ENCODE assay signal across 1 cellular context in the genomic region with DNA sequence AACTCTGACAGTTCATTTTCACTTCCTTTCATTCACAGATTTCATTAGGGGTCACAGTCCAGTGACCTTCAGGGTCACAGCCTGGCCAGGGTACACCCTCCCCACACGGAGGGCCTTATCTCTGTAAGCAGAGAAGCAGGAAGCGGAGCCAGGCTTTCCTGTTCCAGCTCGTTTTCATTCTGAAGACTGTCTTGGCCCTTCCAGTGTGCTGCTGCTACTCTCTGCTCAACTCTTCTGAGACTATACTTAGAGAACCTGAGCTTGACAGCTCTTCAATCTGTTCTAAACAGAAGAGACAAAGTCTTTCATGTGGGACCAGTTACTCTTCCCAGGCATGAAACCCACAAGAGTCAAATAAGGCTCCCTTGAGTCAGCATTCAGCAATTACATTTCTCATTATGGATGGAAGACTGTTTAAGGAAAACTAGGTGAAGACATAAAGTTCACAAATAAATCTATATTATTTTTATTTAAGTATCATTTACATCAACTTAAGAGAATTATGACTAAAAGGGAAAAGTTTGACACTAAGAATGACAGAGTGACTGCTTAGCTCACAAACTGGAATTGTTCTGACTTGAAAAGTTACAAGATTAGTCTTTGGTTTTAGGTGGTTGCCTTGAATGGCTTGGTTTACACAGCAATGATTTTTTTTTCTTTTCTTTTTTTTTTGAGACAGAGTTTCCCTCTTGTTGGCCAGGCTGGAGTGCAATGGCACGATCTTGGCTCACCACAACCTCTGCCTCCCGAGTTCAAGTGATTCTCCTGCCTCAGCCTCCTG.
TF ChIP-seq lines count a peak whose summit lies in the region.

No MANE protein-coding gene starts in this region.

TF ChIP-seq in GM12878, 131 proteins besides CTCF, POLR2A, EP300 and RAD21 (continued from another document):
- TF ChIP-seq, protein P1, sequence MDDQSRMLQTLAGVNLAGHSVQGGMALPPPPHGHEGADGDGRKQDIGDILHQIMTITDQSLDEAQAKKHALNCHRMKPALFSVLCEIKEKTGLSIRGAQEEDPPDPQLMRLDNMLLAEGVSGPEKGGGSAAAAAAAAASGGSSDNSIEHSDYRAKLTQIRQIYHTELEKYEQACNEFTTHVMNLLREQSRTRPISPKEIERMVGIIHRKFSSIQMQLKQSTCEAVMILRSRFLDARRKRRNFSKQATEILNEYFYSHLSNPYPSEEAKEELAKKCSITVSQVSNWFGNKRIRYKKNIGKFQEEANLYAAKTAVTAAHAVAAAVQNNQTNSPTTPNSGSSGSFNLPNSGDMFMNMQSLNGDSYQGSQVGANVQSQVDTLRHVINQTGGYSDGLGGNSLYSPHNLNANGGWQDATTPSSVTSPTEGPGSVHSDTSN (IDR thresholded peaks at IDR 0.05; ENCODE audit: insufficient replicate concordance, low read depth, low read length) = no peak
- peak; percentile 78 for TF ChIP-seq EED (IDR thresholded peaks at IDR 0.05; ENCODE audit: low read depth)
- TF ChIP-seq CREM (IDR thresholded peaks at IDR 0.05; ENCODE audit: low read depth) = 0 out of 2 replicates have a peak, but pooled peaks have one; percentile 5
- TF ChIP-seq ETV6 (conservative IDR thresholded peaks at IDR 0.05 in 1 of 2, IDR thresholded peaks at IDR 0.05 in 1 of 2; ENCODE audit: borderline replicate concordance in 1 of 2, low read depth in 1 of 2) = peak in 1 of 2 experiments; percentile 66; a peak in 1 of 4 replicates
- TF ChIP-seq, protein P2, sequence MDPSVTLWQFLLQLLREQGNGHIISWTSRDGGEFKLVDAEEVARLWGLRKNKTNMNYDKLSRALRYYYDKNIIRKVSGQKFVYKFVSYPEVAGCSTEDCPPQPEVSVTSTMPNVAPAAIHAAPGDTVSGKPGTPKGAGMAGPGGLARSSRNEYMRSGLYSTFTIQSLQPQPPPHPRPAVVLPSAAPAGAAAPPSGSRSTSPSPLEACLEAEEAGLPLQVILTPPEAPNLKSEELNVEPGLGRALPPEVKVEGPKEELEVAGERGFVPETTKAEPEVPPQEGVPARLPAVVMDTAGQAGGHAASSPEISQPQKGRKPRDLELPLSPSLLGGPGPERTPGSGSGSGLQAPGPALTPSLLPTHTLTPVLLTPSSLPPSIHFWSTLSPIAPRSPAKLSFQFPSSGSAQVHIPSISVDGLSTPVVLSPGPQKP (IDR thresholded peaks at IDR 0.05; ENCODE audit: low read depth, low read length) = no peak
- peak; percentile 16; the same call in 1 of the 2 replicates for TF ChIP-seq ZNF384 (IDR thresholded peaks at IDR 0.05; ENCODE audit: borderline replicate concordance, low read depth, low read length)
- peak; percentile 72 for TF ChIP-seq MTA2 (IDR thresholded peaks at IDR 0.05; ENCODE audit: low read depth)
- peak; percentile 41 for TF ChIP-seq MEF2B (IDR thresholded peaks at IDR 0.05; ENCODE audit: partially characterized antibody, poor library complexity, severe bottlenecking)
- no peak for TF ChIP-seq EZH2 (IDR thresholded peaks at IDR 0.05; ENCODE audit: borderline replicate concordance, control insufficient read depth, low read depth, low read length)
- peak; percentile 42 for TF ChIP-seq DPF2 (IDR thresholded peaks at IDR 0.05)
- no peak for TF ChIP-seq ZNF207 (IDR thresholded peaks at IDR 0.05; ENCODE audit: borderline replicate concordance)
- peak; percentile 12; the same call in 1 of the 2 replicates for TF ChIP-seq CREB1 (IDR thresholded peaks at IDR 0.05; ENCODE audit: low read depth)
- 0 out of 2 replicates have a peak, but pooled peaks have one; percentile 16 for TF ChIP-seq CBFB (IDR thresholded peaks at IDR 0.05; ENCODE audit: low read depth)
- TF ChIP-seq SMARCA5 (IDR thresholded peaks at IDR 0.05) = 0 out of 2 replicates have a peak, but pooled peaks have one; percentile 44
- TF ChIP-seq GATAD2B (conservative IDR thresholded peaks at IDR 0.05; ENCODE audit: low read depth) = no peak
- peak; percentile 55 to 69; a peak in 2 of 4 replicates for TF ChIP-seq IKZF2 (IDR thresholded peaks at IDR 0.05)
- TF ChIP-seq JUNB (IDR thresholded peaks at IDR 0.05) = peak; percentile 73
- TF ChIP-seq PML (IDR thresholded peaks at IDR 0.05; ENCODE audit: low read length) = 0 out of 2 replicates have a peak, but pooled peaks have one; percentile 13
- TF ChIP-seq, protein P3, sequence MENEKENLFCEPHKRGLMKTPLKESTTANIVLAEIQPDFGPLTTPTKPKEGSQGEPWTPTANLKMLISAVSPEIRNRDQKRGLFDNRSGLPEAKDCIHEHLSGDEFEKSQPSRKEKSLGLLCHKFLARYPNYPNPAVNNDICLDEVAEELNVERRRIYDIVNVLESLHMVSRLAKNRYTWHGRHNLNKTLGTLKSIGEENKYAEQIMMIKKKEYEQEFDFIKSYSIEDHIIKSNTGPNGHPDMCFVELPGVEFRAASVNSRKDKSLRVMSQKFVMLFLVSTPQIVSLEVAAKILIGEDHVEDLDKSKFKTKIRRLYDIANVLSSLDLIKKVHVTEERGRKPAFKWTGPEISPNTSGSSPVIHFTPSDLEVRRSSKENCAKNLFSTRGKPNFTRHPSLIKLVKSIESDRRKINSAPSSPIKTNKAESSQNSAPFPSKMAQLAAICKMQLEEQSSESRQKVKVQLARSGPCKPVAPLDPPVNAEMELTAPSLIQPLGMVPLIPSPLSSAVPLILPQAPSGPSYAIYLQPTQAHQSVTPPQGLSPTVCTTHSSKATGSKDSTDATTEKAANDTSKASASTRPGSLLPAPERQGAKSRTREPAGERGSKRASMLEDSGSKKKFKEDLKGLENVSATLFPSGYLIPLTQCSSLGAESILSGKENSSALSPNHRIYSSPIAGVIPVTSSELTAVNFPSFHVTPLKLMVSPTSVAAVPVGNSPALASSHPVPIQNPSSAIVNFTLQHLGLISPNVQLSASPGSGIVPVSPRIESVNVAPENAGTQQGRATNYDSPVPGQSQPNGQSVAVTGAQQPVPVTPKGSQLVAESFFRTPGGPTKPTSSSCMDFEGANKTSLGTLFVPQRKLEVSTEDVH (IDR thresholded peaks at IDR 0.05; ENCODE audit: low read depth, partially characterized antibody) = no peak
- TF ChIP-seq IKZF1 (conservative IDR thresholded peaks at IDR 0.05) = peak; percentile 52
- TF ChIP-seq RUNX3 (IDR thresholded peaks at IDR 0.05; ENCODE audit: low read length) = peak; percentile 68
- peak; percentile 61; the same call in 1 of the 2 replicates for TF ChIP-seq PAX8 (IDR thresholded peaks at IDR 0.05)
- TF ChIP-seq, protein P4, sequence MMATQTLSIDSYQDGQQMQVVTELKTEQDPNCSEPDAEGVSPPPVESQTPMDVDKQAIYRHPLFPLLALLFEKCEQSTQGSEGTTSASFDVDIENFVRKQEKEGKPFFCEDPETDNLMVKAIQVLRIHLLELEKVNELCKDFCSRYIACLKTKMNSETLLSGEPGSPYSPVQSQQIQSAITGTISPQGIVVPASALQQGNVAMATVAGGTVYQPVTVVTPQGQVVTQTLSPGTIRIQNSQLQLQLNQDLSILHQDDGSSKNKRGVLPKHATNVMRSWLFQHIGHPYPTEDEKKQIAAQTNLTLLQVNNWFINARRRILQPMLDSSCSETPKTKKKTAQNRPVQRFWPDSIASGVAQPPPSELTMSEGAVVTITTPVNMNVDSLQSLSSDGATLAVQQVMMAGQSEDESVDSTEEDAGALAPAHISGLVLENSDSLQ (IDR thresholded peaks at IDR 0.05) = peak; percentile 37; the same call in 1 of the 2 replicates
- peak; percentile 88; the same call in 1 of the 2 replicates for TF ChIP-seq PAX5 (IDR thresholded peaks at IDR 0.05; ENCODE audit: borderline replicate concordance, low read depth, low read length)
- TF ChIP-seq SPI1 (IDR thresholded peaks at IDR 0.05; ENCODE audit: borderline replicate concordance, insufficient read depth, low read depth, low read length) = peak; percentile 70; the same call in 1 of the 2 replicates
- TF ChIP-seq NFIC (IDR thresholded peaks at IDR 0.05; ENCODE audit: low read depth, low read length) = peak; percentile 60; the same call in 1 of the 2 replicates
